ENCODE assay signal across 20 cellular contexts in genomic region chr20:17934141-17934862, GRCh38. TPM values are rescaled to one million over a fixed set of nuclear protein-coding genes. Genes with fewer than 3 reads are reported as not detected.
DNase-seq lines count a peak whose midpoint lies in the region; ATAC-seq, FAIRE-seq and TF ChIP-seq lines count a peak whose summit lies in the region.
"Had no signal": no experiment of that assay in that cellular context is flagged by ENCODE, and none has a peak within 500 bp of the region (broad histone marks: within the 10 kb centered on the region; RNA-seq: fewer than 3 reads in every experiment).

No MANE protein-coding gene starts in this region.

- H3K79me2 ChIP-seq in astrocyte (ENCODE audit: insufficient read depth, low read length): no peaks in the 10 kb centered on the region

- H3K9me3 ChIP-seq in astrocyte (ENCODE audit: insufficient read depth, low read depth, low read length) (no peaks in the 10 kb centered on the region), upper lobe of right lung (no peaks in the 10 kb centered on the region)
- H3K9me3 ChIP-seq: Peyer's patch had no signal

- no peaks in the 10 kb centered on the region for H3K36me3 Mint-ChIP-seq in astrocyte (ENCODE audit: low read depth, unreplicated experiment)

- DNase-seq in ELF-1 (ENCODE audit: low read depth, low spot score) (peak; percentile 76), astrocyte (ENCODE audit: low read depth) (peak; percentile 52), fibroblast of mammary gland (ENCODE audit: low read depth) (peak; percentile 69), posterior vena cava (ENCODE audit: low spot score) (peak; percentile 86), urothelium cell line (ENCODE audit: low spot score) (no peak), upper lobe of right lung (no peak)
- DNase-seq in stimulated activated CD4-positive, alpha-beta T cell treated with anti-CD3 and anti-CD28 coated beads, Interleukin-15, amount 100 ng/mL, for 24 hours: no peak
- DNase-seq: activated CD4-positive, alpha-beta T cell treated with anti-CD3 and anti-CD28 coated beads for 36 hours; AML-193; foreskin keratinocyte; left colon; NCI-H1436 treated with DMSO at 0.1 percent for 48 hours; NCI-H82; occipital lobe; Peyer's patch; stimulated activated CD4-positive, alpha-beta T cell treated with anti-CD3 and anti-CD28 coated beads, Interleukin-4, amount 100 ng/mL, for 24 hours had no signal

- H3K9me3 Mint-ChIP-seq in astrocyte (ENCODE audit: unreplicated experiment): no peaks in the 10 kb centered on the region

- H3K4me1 ChIP-seq in astrocyte (ENCODE audit: insufficient read depth, low read length): peaks cover 48% of the 10 kb centered on the region
- peaks cover 26% of the 10 kb centered on the region for H3K4me1 ChIP-seq in upper lobe of right lung
- H3K4me1 ChIP-seq: foreskin keratinocyte had no signal

- H3K9ac ChIP-seq in astrocyte (ENCODE audit: low read length): peak overlapping the region; percentile 73

- H3K36me3 ChIP-seq in astrocyte (ENCODE audit: insufficient read depth, low read length) (no peaks in the 10 kb centered on the region), upper lobe of right lung (no peaks in the 10 kb centered on the region)
- H3K36me3 ChIP-seq: Peyer's patch had no signal

- ATAC-seq in upper lobe of right lung (no peak), GM21528 (IDR thresholded peaks at IDR 0.05; ENCODE audit: low FRiP score, unreplicated experiment) (no peak)
- ATAC-seq: activated CD4-positive, alpha-beta T cell treated with anti-CD3 and anti-CD28 coated beads for 36 hours; foreskin keratinocyte; left colon had no signal

- H3K27ac Mint-ChIP-seq in astrocyte (ENCODE audit: unreplicated experiment): no peak overlapping the region
- H3K27ac Mint-ChIP-seq: activated CD4-positive, alpha-beta T cell treated with anti-CD3 and anti-CD28 coated beads for 36 hours had no signal

- peak overlapping the region; percentile 61 for H3K4me2 ChIP-seq in astrocyte (ENCODE audit: low read length)

- no peak for FAIRE-seq in astrocyte (lab: Jason Lieb, UNC)
- no peak for FAIRE-seq in urothelium cell line (lab: Jason Lieb, UNC)
- FAIRE-seq: endometrium, G401.6 had no signal

- no peak overlapping the region for H2AFZ ChIP-seq in astrocyte (ENCODE audit: low read depth, low read length)

- H3K27ac ChIP-seq in astrocyte (ENCODE audit: low read depth, low read length) (peak overlapping the region; percentile 71), upper lobe of right lung (no peak overlapping the region)
- H3K27ac ChIP-seq: foreskin keratinocyte, Peyer's patch, SK-N-MC had no signal

- no peak for TF ChIP-seq CTCF in astrocyte (IDR thresholded peaks at IDR 0.05; ENCODE audit: insufficient read depth, low read depth, low read length)
- TF ChIP-seq CTCF in fibroblast of mammary gland (conservative IDR thresholded peaks at IDR 0.05; ENCODE audit: control insufficient read depth, insufficient read depth, low read depth, low read length): no peak
- TF ChIP-seq CTCF in upper lobe of right lung (IDR thresholded peaks at IDR 0.05): no peak

- H3K27me3 ChIP-seq in astrocyte (ENCODE audit: insufficient read depth, low read length): no peaks in the 10 kb centered on the region
- no peaks in the 10 kb centered on the region for H3K27me3 ChIP-seq in upper lobe of right lung
- H3K27me3 ChIP-seq: Peyer's patch had no signal

- H3K4me3 Mint-ChIP-seq in astrocyte (ENCODE audit: unreplicated experiment): no peak overlapping the region
- H3K4me3 Mint-ChIP-seq: activated CD4-positive, alpha-beta T cell treated with anti-CD3 and anti-CD28 coated beads for 36 hours had no signal

- peaks cover 10% of the 10 kb centered on the region for H4K20me1 ChIP-seq in astrocyte (ENCODE audit: insufficient read depth, low read length)

- peaks cover 17% of the 10 kb centered on the region for H3K4me1 Mint-ChIP-seq in astrocyte (ENCODE audit: low read depth, unreplicated experiment)

- no peaks in the 10 kb centered on the region for H3K27me3 Mint-ChIP-seq in astrocyte (ENCODE audit: low read depth, unreplicated experiment)

- no peak overlapping the region for H3K4me3 ChIP-seq in astrocyte (ENCODE audit: insufficient read depth, low read depth, low read length)
- no peak overlapping the region for H3K4me3 ChIP-seq in fibroblast of mammary gland (ENCODE audit: control insufficient read depth, low read depth, low read length)
- no peak overlapping the region for H3K4me3 ChIP-seq in upper lobe of right lung
- H3K4me3 ChIP-seq: Peyer's patch, SK-N-MC had no signal

- intact Hi-C loops in posterior vena cava (cut with DNase I): loop anchor here in 1 of 2 donors (10.0 kb wide), 1 partner anchor 430 kb away; no protein-coding TSS in a partner anchor
- intact Hi-C loops in upper lobe of right lung (cut with DNase I): no loop called here

RNA-seq across cellular contexts. Expression of gene SNX5, which starts 34.3 kb away (rescaled TPM):
- total RNA-seq in astrocyte (78.0 and 95.1 TPM in 2 replicates), posterior vena cava (10 to 100 TPM; 44.4 to 44.7 TPM), upper lobe of right lung (86.6 TPM)

RNA-seq across cellular contexts. Expression of gene MGME1, which starts 34.5 kb away (rescaled TPM):
- 14.1 and 14.2 TPM in 2 replicates for total RNA-seq in astrocyte
- 1 to 10 TPM; 7.5 to 9.0 TPM for total RNA-seq in posterior vena cava
- total RNA-seq in upper lobe of right lung: 10.2 TPM

Comparison
In these comparisons a context has a peak if more than half of its experiments do, and no peak if none do; other contexts are left out.
1. DNase-seq: peak in ELF-1 (single experiment), astrocyte (single experiment), fibroblast of mammary gland (single experiment) and posterior vena cava (single experiment); none in stimulated activated CD4-positive, alpha-beta T cell treated with anti-CD3 and anti-CD28 coated beads, Interleukin-15, amount 100 ng/mL, for 24 hours (single experiment), urothelium cell line (single experiment) and upper lobe of right lung (single experiment).